ENCODE assay signal across 8 cellular contexts in genomic region chr5:174419523-174420132, GRCh38.
DNase-seq lines count a peak whose midpoint lies in the region; ATAC-seq and TF ChIP-seq lines count a peak whose summit lies in the region.

No MANE protein-coding gene starts in this region.

- H3K4me3 ChIP-seq in WI38 (ENCODE audit: low read depth, low read length) (peak overlapping the region; percentile 43), breast epithelium (peak overlapping the region in 2 of 3 donors; percentile 30 to 44), iPS-20b (ENCODE audit: low read length) (peak overlapping the region; percentile 76)

- H3K27me3 ChIP-seq in breast epithelium, result peaks cover 0 to 3% of the 10 kb centered on the region in 2 donors
- peaks cover 18% of the 10 kb centered on the region for H3K27me3 ChIP-seq in iPS-20b (ENCODE audit: insufficient read depth, low read length)

- no peaks in the 10 kb centered on the region for H3K36me3 ChIP-seq in breast epithelium
- no peaks in the 10 kb centered on the region for H3K36me3 ChIP-seq in iPS-20b (ENCODE audit: insufficient read depth, low read depth, low read length)

- ATAC-seq in HG02852 (IDR thresholded peaks at IDR 0.05; ENCODE audit: unreplicated experiment) (peak; percentile 75), GM18519 (IDR thresholded peaks at IDR 0.05; ENCODE audit: low FRiP score, unreplicated experiment) (no peak)

- peak overlapping the region; percentile 38; the same call in 1 of the 2 replicates for H3K9ac ChIP-seq in iPS-20b (ENCODE audit: low read depth, low read length)

- H3K9me3 ChIP-seq in breast epithelium (no peaks in the 10 kb centered on the region), iPS-20b (ENCODE audit: insufficient read depth, low read depth, low read length) (no peaks in the 10 kb centered on the region)

- TF ChIP-seq POLR2A in breast epithelium (IDR thresholded peaks at IDR 0.05), result no peak

- DNase-seq in NCI-H2029 treated with DMSO at 0.1 percent for 48 hours (lab: John Stamatoyannopoulos, UW), result peak; percentile 36
- DNase-seq in breast epithelium (ENCODE audit: low spot score in 2 of 2), result peak; percentile 85 to 93
- peak; percentile 51 to 84 for DNase-seq in stimulated activated CD4-positive, alpha-beta T cell treated with anti-CD3 and anti-CD28 coated beads, Interleukin-12 subunit alpha, Interleukin-12 subunit beta, amount 100 ng/mL, for 24 hours (ENCODE audit: low read depth in 2 of 2)

- no peaks in the 10 kb centered on the region for H3K4me1 ChIP-seq in breast epithelium
- no peaks in the 10 kb centered on the region for H3K4me1 ChIP-seq in iPS-20b (ENCODE audit: insufficient read depth, low read length)

- intact Hi-C loops in breast epithelium (cut with DNase I; ENCODE audit: low total_unique reads), result loop anchor here (10.0 kb wide), 1 partner anchor 375 kb away; no protein-coding TSS in a partner anchor

- H3K27ac ChIP-seq in breast epithelium, result no peak overlapping the region
- no peak overlapping the region for H3K27ac ChIP-seq in iPS-20b (ENCODE audit: low read length)

- TF ChIP-seq CTCF in GM12873 (IDR thresholded peaks at IDR 0.05; ENCODE audit: insufficient read depth, low read depth, low read length, missing control alignments), result peak; percentile 94
- peak; percentile 77 for TF ChIP-seq CTCF in WI38 (IDR thresholded peaks at IDR 0.05; ENCODE audit: low read depth, low read length)
- peak; percentile 78 to 88 (median 87) for TF ChIP-seq CTCF in breast epithelium (IDR thresholded peaks at IDR 0.05)

Comparison
In these comparisons a context has a peak if more than half of its experiments do, and no peak if none do; other contexts are left out.
1. DNase-seq: peak in every context shown above with its lines; median percentile 89 in breast epithelium; 68 in stimulated activated CD4-positive, alpha-beta T cell treated with anti-CD3 and anti-CD28 coated beads, Interleukin-12 subunit alpha, Interleukin-12 subunit beta, amount 100 ng/mL, for 24 hours; 36 in NCI-H2029 treated with DMSO at 0.1 percent for 48 hours.